Comparison of ENCODE assay signal across 9 cellular contexts in genomic region chr3:30227571-30228301, GRCh38.
DNase-seq lines count a peak whose midpoint lies in the region; ATAC-seq, FAIRE-seq and TF ChIP-seq lines count a peak whose summit lies in the region.
"Had no signal": no experiment of that assay in that cellular context is flagged by ENCODE, and none has a peak within 500 bp of the region (broad histone marks: within the 10 kb centered on the region; RNA-seq: fewer than 3 reads in every experiment).

No MANE protein-coding gene starts in this region.

- no peaks in the 10 kb centered on the region for H3K27me3 Mint-ChIP-seq in activated CD8-positive, alpha-beta memory T cell treated with anti-CD3 and anti-CD28 coated beads, Interleukin-2, amount 10 ng/mL, durations not matched to agents 7 days and 5 days
- no peaks in the 10 kb centered on the region for H3K27me3 Mint-ChIP-seq in activated CD8-positive, alpha-beta T cell treated with anti-CD3 and anti-CD28 coated beads, Interleukin-2, amount 10 ng/mL, durations not matched to agents 7 days and 5 days (ENCODE audit: low read depth)

- no peak overlapping the region for H3K4me3 ChIP-seq in left ventricle myocardium inferior
- no peak overlapping the region for H3K4me3 ChIP-seq in tibial nerve

- FAIRE-seq in frontal cortex (lab: Jason Lieb, UNC) = no peak

- H3K4me3 Mint-ChIP-seq in activated CD8-positive, alpha-beta memory T cell treated with anti-CD3 and anti-CD28 coated beads, Interleukin-2, amount 10 ng/mL, durations not matched to agents 7 days and 5 days = peak overlapping the region; percentile 7
- no peak overlapping the region for H3K4me3 Mint-ChIP-seq in activated CD8-positive, alpha-beta T cell treated with anti-CD3 and anti-CD28 coated beads, Interleukin-2, amount 10 ng/mL, durations not matched to agents 7 days and 5 days
- H3K4me3 Mint-ChIP-seq: B cell had no signal

- H3K27ac ChIP-seq in left ventricle myocardium inferior (replicated peaks) = peak overlapping the region; percentile 78
- peak overlapping the region in 2 of 4 donors; percentile 50 to 63 for H3K27ac ChIP-seq in tibial nerve

- H3K36me3 Mint-ChIP-seq in activated CD8-positive, alpha-beta memory T cell treated with anti-CD3 and anti-CD28 coated beads, Interleukin-2, amount 10 ng/mL, durations not matched to agents 7 days and 5 days = peaks cover 17% of the 10 kb centered on the region
- H3K36me3 Mint-ChIP-seq in activated CD8-positive, alpha-beta T cell treated with anti-CD3 and anti-CD28 coated beads, Interleukin-2, amount 10 ng/mL, durations not matched to agents 7 days and 5 days (ENCODE audit: low read depth) = peaks cover 28% of the 10 kb centered on the region

- H3K9me3 ChIP-seq in left ventricle myocardium inferior (replicated peaks) (peaks cover 5% of the 10 kb centered on the region), tibial nerve (no peaks in the 10 kb centered on the region)

- peak; percentile 58 for ATAC-seq in activated CD8-positive, alpha-beta memory T cell treated with anti-CD3 and anti-CD28 coated beads, Interleukin-2, amount 10 ng/mL, durations not matched to agents 7 days and 5 days
- peak; percentile 81 for ATAC-seq in activated CD8-positive, alpha-beta T cell treated with anti-CD3 and anti-CD28 coated beads, Interleukin-2, amount 10 ng/mL, durations not matched to agents 7 days and 5 days
- ATAC-seq in HG02798 (IDR thresholded peaks at IDR 0.05; ENCODE audit: poor library complexity, unreplicated experiment) = no peak

- no peak for TF ChIP-seq POLR2A in tibial nerve (IDR thresholded peaks at IDR 0.05)

- WGBS in tibial nerve, 2 donors = 41 to 53% methylated on average over 2 of the region's 2 CpGs

- H3K27me3 ChIP-seq in left ventricle myocardium inferior (ENCODE audit: low read depth) = no peaks in the 10 kb centered on the region
- H3K27me3 ChIP-seq in tibial nerve = no peaks in the 10 kb centered on the region

- H3K4me1 ChIP-seq in left ventricle myocardium inferior (peaks cover 70% of the 10 kb centered on the region), tibial nerve (peaks cover 0 to 46% (median 20%) of the 10 kb centered on the region in 4 donors)

- H3K9me3 Mint-ChIP-seq in activated CD8-positive, alpha-beta memory T cell treated with anti-CD3 and anti-CD28 coated beads, Interleukin-2, amount 10 ng/mL, durations not matched to agents 7 days and 5 days (ENCODE audit: low read depth) = peaks cover 4% of the 10 kb centered on the region
- peaks cover 8% of the 10 kb centered on the region for H3K9me3 Mint-ChIP-seq in activated CD8-positive, alpha-beta T cell treated with anti-CD3 and anti-CD28 coated beads, Interleukin-2, amount 10 ng/mL, durations not matched to agents 7 days and 5 days (ENCODE audit: insufficient read depth)

- intact Hi-C loops in left ventricle myocardium inferior (cut with micrococcal nuclease) = no loop called here

- TF ChIP-seq CTCF in left ventricle myocardium inferior (IDR thresholded peaks at IDR 0.05; ENCODE audit: borderline replicate concordance) = no peak
- TF ChIP-seq CTCF in tibial nerve (IDR thresholded peaks at IDR 0.05) = no peak

- POLR2A ChIA-PET in activated CD8-positive, alpha-beta T cell treated with anti-CD3 and anti-CD28 coated beads, Interleukin-2, amount 10 ng/mL, durations not matched to agents 7 days and 5 days (lab: Charles Lee) = interaction anchor here (0.6 kb wide), 1 partner anchor 378 kb away, joined by 3 read pairs; the partner anchor contains the start of gene TGFBR2

- H3K4me1 Mint-ChIP-seq in activated CD8-positive, alpha-beta memory T cell treated with anti-CD3 and anti-CD28 coated beads, Interleukin-2, amount 10 ng/mL, durations not matched to agents 7 days and 5 days = peaks cover 16% of the 10 kb centered on the region
- peaks cover 49% of the 10 kb centered on the region for H3K4me1 Mint-ChIP-seq in activated CD8-positive, alpha-beta T cell treated with anti-CD3 and anti-CD28 coated beads, Interleukin-2, amount 10 ng/mL, durations not matched to agents 7 days and 5 days (ENCODE audit: low read depth)

- no peaks in the 10 kb centered on the region for H3K36me3 ChIP-seq in left ventricle myocardium inferior
- no peaks in the 10 kb centered on the region for H3K36me3 ChIP-seq in tibial nerve

- DNase-seq in activated CD8-positive, alpha-beta memory T cell treated with anti-CD3 and anti-CD28 coated beads, Interleukin-2, amount 10 ng/mL, durations not matched to agents 7 days and 5 days = no peak
- no peak for DNase-seq in activated CD8-positive, alpha-beta memory T cell treated with anti-CD3 and anti-CD28 coated beads, Interleukin-2, amount 50 U/mL, for 4 hours
- DNase-seq in activated CD8-positive, alpha-beta T cell treated with anti-CD3 and anti-CD28 coated beads, Interleukin-2, amount 10 ng/mL, durations not matched to agents 7 days and 5 days = no peak
- no peak for DNase-seq in left ventricle myocardium inferior
- DNase-seq in tibial nerve (ENCODE audit: low spot score in 2 of 2) = no peak
- no peak for DNase-seq in frontal cortex (ENCODE audit: low spot score in 2 of 2)
- no peak for DNase-seq in retina

- peak overlapping the region; percentile 52 for H3K27ac Mint-ChIP-seq in activated CD8-positive, alpha-beta memory T cell treated with anti-CD3 and anti-CD28 coated beads, Interleukin-2, amount 10 ng/mL, durations not matched to agents 7 days and 5 days
- peak overlapping the region; percentile 78 for H3K27ac Mint-ChIP-seq in activated CD8-positive, alpha-beta T cell treated with anti-CD3 and anti-CD28 coated beads, Interleukin-2, amount 10 ng/mL, durations not matched to agents 7 days and 5 days
- H3K27ac Mint-ChIP-seq: B cell had no signal

- TF ChIP-seq EP300 in tibial nerve (IDR thresholded peaks at IDR 0.05) = peak; percentile 25 to 87

- CTCF ChIA-PET in activated CD8-positive, alpha-beta memory T cell treated with anti-CD3 and anti-CD28 coated beads, Interleukin-2, amount 10 ng/mL, durations not matched to agents 7 days and 5 days (lab: Charles Lee) = no interaction called here
- CTCF ChIA-PET in activated CD8-positive, alpha-beta T cell treated with anti-CD3 and anti-CD28 coated beads, Interleukin-2, amount 10 ng/mL, durations not matched to agents 7 days and 5 days (lab: Charles Lee) = no interaction called here
